ENCODE assay signal across 22 cellular contexts in the genomic region with DNA sequence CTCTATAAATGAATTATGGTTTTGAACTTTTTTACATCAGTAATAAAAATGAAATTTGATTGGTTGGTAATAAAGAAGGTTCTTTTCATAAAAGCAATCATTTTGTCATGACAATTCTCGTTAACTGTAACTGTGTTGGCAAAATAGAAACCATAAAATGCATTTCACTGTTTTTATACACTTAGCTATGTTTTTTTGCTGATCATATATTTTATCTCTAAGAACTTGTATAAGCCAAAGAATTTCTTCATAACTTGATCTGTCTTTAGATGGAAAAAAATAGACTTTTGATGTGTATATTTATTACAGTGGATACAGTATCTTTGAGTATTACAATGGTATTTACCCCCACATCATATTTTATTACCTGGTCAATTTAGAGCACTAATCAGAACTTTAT. TPM values are rescaled to one million over a fixed set of nuclear protein-coding genes. Genes with fewer than 3 reads are reported as not detected.
DNase-seq lines count a peak whose midpoint lies in the region; ATAC-seq, FAIRE-seq and TF ChIP-seq lines count a peak whose summit lies in the region.
"Had no signal": no experiment of that assay in that cellular context is flagged by ENCODE, and none has a peak within 500 bp of the region (broad histone marks: within the 10 kb centered on the region; RNA-seq: fewer than 3 reads in every experiment).

No MANE protein-coding gene starts in this region.

- no peak for TF ChIP-seq CTCF in A549 (IDR thresholded peaks at IDR 0.05)
- no peak for TF ChIP-seq CTCF in Loucy (conservative IDR thresholded peaks at IDR 0.05; ENCODE audit: low read length)
- TF ChIP-seq CTCF in K562 (IDR thresholded peaks at IDR 0.05 in 2 of 3, conservative IDR thresholded peaks at IDR 0.05 in 1 of 3; ENCODE audit: insufficient read depth in 2 of 3, low read depth in 1 of 3, low read length in 3 of 3): no peak
- no peak for TF ChIP-seq CTCF in body of pancreas (IDR thresholded peaks at IDR 0.05)

- H2AFZ ChIP-seq in Loucy (ENCODE audit: low read length) (no peak overlapping the region), K562 (ENCODE audit: low read depth, low read length) (no peak overlapping the region)
- H2AFZ ChIP-seq: GM23338 had no signal

- H3K9me1 ChIP-seq in K562 (ENCODE audit: control insufficient read depth, insufficient read depth, low read length): peaks cover 5% of the 10 kb centered on the region

- H3K79me2 ChIP-seq in Loucy (ENCODE audit: insufficient read depth, low read length): peaks cover 37% of the 10 kb centered on the region
- H3K79me2 ChIP-seq in K562 (ENCODE audit: control insufficient read depth, insufficient read depth, low read length): peaks cover 97% of the 10 kb centered on the region

- POLR2A ChIA-PET in A549 (lab: Yijun Ruan, JAX): interaction anchor here (1.4 kb wide), 1 partner anchor 10 kb away, joined by 4 read pairs; the partner anchor contains the start of gene MTX2
- POLR2A ChIA-PET in K562 (lab: Yijun Ruan, JAX): interaction anchor here (2.2 kb wide), 1 partner anchor 14 kb away, joined by 5 read pairs; no protein-coding TSS in a partner anchor

- H3K9ac ChIP-seq in Loucy (ENCODE audit: low read depth, low read length, poor library complexity, severe bottlenecking) (no peak overlapping the region), K562 (ENCODE audit: insufficient read depth in 1 of 2, low read depth in 2 of 2, low read length in 2 of 2) (no peak overlapping the region)
- H3K9ac ChIP-seq: BLaER1 treated with 17β-estradiol and CSF1 and Interleukin-3, amounts not matched to agents 10 nM and 100 nM had no signal

- BruUV-seq in K562 (replicated peaks; lab: Mats Ljungman, UMichigan): no TSS peak

- no peaks in the 10 kb centered on the region for H3K9me3 ChIP-seq in A549
- no peaks in the 10 kb centered on the region for H3K9me3 ChIP-seq in Loucy (ENCODE audit: insufficient read depth, low read depth, low read length)
- no peaks in the 10 kb centered on the region for H3K9me3 ChIP-seq in K562 (replicated peaks; ENCODE audit: control insufficient read depth, insufficient read depth, low read depth, low read length)
- H3K9me3 ChIP-seq in body of pancreas: no peaks in the 10 kb centered on the region
- H3K9me3 ChIP-seq: BE2C; BLaER1 treated with 17β-estradiol and CSF1 and Interleukin-3, amounts not matched to agents 10 nM and 100 nM had no signal

- no peak for TF ChIP-seq RAD21 in A549 (conservative IDR thresholded peaks at IDR 0.05 in 1 of 2, IDR thresholded peaks at IDR 0.05 in 1 of 2)
- TF ChIP-seq RAD21 in K562 (CRISPR knock-in tag; conservative IDR thresholded peaks at IDR 0.05 in 1 of 2, IDR thresholded peaks at IDR 0.05 in 1 of 2): no peak

- in situ Hi-C loops in K562 (cut with MboI): no loop called here

- WGBS in A549 (ENCODE audit: missing lambda C conversion rate): 92% methylated on average over 1 of the region's 1 CpG
- WGBS in K562 (ENCODE audit: insufficient coverage, low coverage, missing lambda C conversion rate): 85% methylated on average over 1 of the region's 1 CpG
- 91 to 92% methylated on average over 1 of the region's 1 CpG for whole genome bisulfite sequencing in body of pancreas, 2 donors

- H3K4me1 ChIP-seq in A549 (no peaks in the 10 kb centered on the region), Loucy (ENCODE audit: insufficient read depth, low read length, poor library complexity, severe bottlenecking) (peaks cover 55% of the 10 kb centered on the region), K562 (replicated peaks in 1 of 2; ENCODE audit: control insufficient read depth in 2 of 2, insufficient read depth in 2 of 2, low read length in 2 of 2) (no peaks in the 10 kb centered on the region; a peak in 1 of 5 replicates), body of pancreas (peaks cover 5% of the 10 kb centered on the region)

- TF ChIP-seq EP300 in A549 (IDR thresholded peaks at IDR 0.05): no peak
- TF ChIP-seq EP300 in K562 (IDR thresholded peaks at IDR 0.05; ENCODE audit: low read length): no peak

- 0 out of 2 replicates have a peak, but pooled peaks cover 3% of the 10 kb centered on the region for H3F3A ChIP-seq in Loucy (ENCODE audit: low read depth)

- no peak for TF ChIP-seq POLR2A in A549 (IDR thresholded peaks at IDR 0.05; ENCODE audit: low read length)
- no peak for TF ChIP-seq POLR2A in K562 (conservative IDR thresholded peaks at IDR 0.05)
- TF ChIP-seq POLR2A in body of pancreas (IDR thresholded peaks at IDR 0.05): no peak

- intact Hi-C loops in K562 (cut with micrococcal nuclease): no loop called here
- intact Hi-C loops in body of pancreas (cut with DNase I): no loop called here

- H4K20me1 ChIP-seq in Loucy (ENCODE audit: insufficient read depth, low read length, poor library complexity, severe bottlenecking) (peaks cover 14% of the 10 kb centered on the region), K562 (replicated peaks; ENCODE audit: control insufficient read depth, insufficient read depth, low read length) (peaks cover 19% of the 10 kb centered on the region)

- ATAC-seq in A549 (no peak), K562 (no peak), GM21529 (IDR thresholded peaks at IDR 0.05; ENCODE audit: unreplicated experiment) (no peak), HG02840 (IDR thresholded peaks at IDR 0.05; ENCODE audit: low FRiP score, unreplicated experiment) (no peak), body of pancreas (no peak)
- no peak for ATAC-seq in stimulated activated naive CD8-positive, alpha-beta T cell treated with anti-CD3 and anti-CD28 coated beads, Interleukin-15, Interleukin-2, amounts not matched to agents 100 U/mL and 50 U/mL, for 24 hours
- ATAC-seq: GM12878, GM23338, HCT116 had no signal

- no peak for FAIRE-seq in A549 (lab: Jason Lieb, UNC)
- no peak for FAIRE-seq in K562 (lab: Jason Lieb, UNC)
- FAIRE-seq: D721Med, GM12878 had no signal

- DNase-seq in A549 (ENCODE audit: low read depth in 1 of 2, low spot score in 1 of 2) (no peak), K562 (ENCODE audit: extremely low read depth in 1 of 4, low spot score in 3 of 4) (no peak), body of pancreas (no peak)
- no peak for DNase-seq in stimulated activated naive CD8-positive, alpha-beta T cell treated with anti-CD3 and anti-CD28 coated beads, Interleukin-15, Interleukin-2, amounts not matched to agents 100 U/mL and 50 U/mL, for 24 hours
- DNase-seq: 8988T; AML-193; BE2C; CD4-positive, alpha-beta T cell; CD8-positive, alpha-beta memory T cell; DMS 273 treated with DMSO at 0.1 percent for 48 hours; DMS79; EL; GDM1; H9 had no signal

- H3K9me2 ChIP-seq in Loucy (replicated peaks; ENCODE audit: low read depth, low read length): no peaks in the 10 kb centered on the region

- no peak overlapping the region for H3K4me3 ChIP-seq in A549
- no peak overlapping the region for H3K4me3 ChIP-seq in Loucy (ENCODE audit: low read length, poor library complexity, severe bottlenecking)
- H3K4me3 ChIP-seq in K562: no peak overlapping the region
- H3K4me3 ChIP-seq in body of pancreas: no peak overlapping the region
- H3K4me3 ChIP-seq: BLaER1 treated with 17β-estradiol and CSF1 and Interleukin-3, amounts not matched to agents 10 nM and 100 nM; GM12878; GM23338 had no signal

- CTCF ChIA-PET in A549 (lab: Yijun Ruan, JAX): interaction anchor here (1.8 kb wide), 1 partner anchor 138 kb away, joined by 5 read pairs; no protein-coding TSS in a partner anchor
- CTCF ChIA-PET in K562 (lab: Yijun Ruan, JAX; ENCODE audit: low intra/inter-chr PET ratio): no interaction called here

- H3K36me3 ChIP-seq in Loucy (ENCODE audit: insufficient read depth, low read length): no peaks in the 10 kb centered on the region
- peaks cover 17% of the 10 kb centered on the region; the same call in 2 of the 3 replicates for H3K36me3 ChIP-seq in K562 (ENCODE audit: control insufficient read depth, insufficient read depth, low read length)
- no peaks in the 10 kb centered on the region for H3K36me3 ChIP-seq in body of pancreas (replicated peaks in 1 of 2; ENCODE audit: insufficient read depth in 1 of 2, low read depth in 2 of 2)
- H3K36me3 ChIP-seq: BE2C had no signal

- no peak overlapping the region for H3K27ac ChIP-seq in A549
- H3K27ac ChIP-seq in K562 (ENCODE audit: extremely low read depth, low read depth, low read length): no peak overlapping the region
- no peak overlapping the region for H3K27ac ChIP-seq in body of pancreas
- H3K27ac ChIP-seq: BLaER1 treated with 17β-estradiol and CSF1 and Interleukin-3, amounts not matched to agents 10 nM and 100 nM had no signal

- H3K27me3 ChIP-seq in Loucy (ENCODE audit: insufficient read depth, low read length, poor library complexity, severe bottlenecking) (no peaks in the 10 kb centered on the region), K562 (ENCODE audit: control insufficient read depth in 2 of 2, insufficient read depth in 2 of 2, low read length in 2 of 2) (no peaks in the 10 kb centered on the region), body of pancreas (no peaks in the 10 kb centered on the region)
- H3K27me3 ChIP-seq: BE2C; BLaER1 treated with 17β-estradiol and CSF1 and Interleukin-3, amounts not matched to agents 10 nM and 100 nM had no signal

- no peak overlapping the region for H3K4me2 ChIP-seq in A549
- peak overlapping the region; percentile 14 for H3K4me2 ChIP-seq in Loucy (ENCODE audit: low read depth, low read length, poor library complexity, severe bottlenecking)
- H3K4me2 ChIP-seq in K562 (ENCODE audit: insufficient read depth, low read length): no peak overlapping the region
- H3K4me2 ChIP-seq: BLaER1 treated with 17β-estradiol and CSF1 and Interleukin-3, amounts not matched to agents 10 nM and 100 nM; GM23338 had no signal

RNA-seq across cellular contexts. Expression of gene MTX2, which starts 9.7 kb away (rescaled TPM):
- polyA plus RNA-seq in A549 (2011; rRNA removed) (77.2 and 81.8 TPM in 2 replicates), A549 (2017; fragmentation: RNase III; extraction: RNeasy Plus Mini Kit Qiagen cat#74134 plus additional on column Dnase treatment) (56.9 to 60.1 TPM (median 58.5 TPM) in 3 replicates), K562 (2011; rRNA removed) (147 and 160 TPM in 2 replicates), K562 (2014; fragmentation: Illumina TruSeq; extraction: Trizol) (170 and 183 TPM in 2 replicates), K562 (2014; fragmentation: Nextera tagmentation; extraction: Ambion mirVana) (10 to 100 TPM; 38.1 to 60.3 TPM), K562 (2014; rRNA removed) (128 and 146 TPM in 2 replicates)
- 37.3 TPM in 2 replicates for polyA plus RNA-seq in A549 (2012; cell fraction: cytosol; rRNA removed)
- polyA plus RNA-seq in A549 (2012; cell fraction: nucleus; rRNA removed): 15.4 and 22.5 TPM in 2 replicates
- 4.7 and 6.4 TPM in 2 replicates for polyA minus RNA-seq in A549 (2011; rRNA and poly(A)+ RNA removed)
- 13.1 and 25.8 TPM in 2 replicates for total RNA-seq in K562 (2011; cell fraction: chromatin; rRNA removed; ENCODE audit: low replicate concordance)
- total RNA-seq in K562 (2011; cell fraction: nucleolus; rRNA removed): 18.2 and 20.7 TPM in 2 replicates
- 22.4 and 22.6 TPM in 2 replicates for total RNA-seq in K562 (2011; cell fraction: nucleoplasm; rRNA removed)
- total RNA-seq in K562 (2014; rRNA removed) (79.7 and 197 TPM in 2 replicates), K562 (2014; rRNA removed; fragmentation: Illumina TruSeq; extraction: Trizol) (88.4 and 99.1 TPM in 2 replicates), K562 (2015; rRNA removed; fragmentation: Illumina TruSeq; extraction: Trizol) (81.0 and 88.0 TPM in 2 replicates), K562 (2021) (70.2 and 70.4 TPM in 2 replicates), body of pancreas (10 to 100 TPM in 1 of 2 donors, 1 to 10 TPM in 1; 6.6 to 15.6 TPM)
- 37.7 and 80.5 TPM in 2 replicates for polyA plus RNA-seq in K562 (2011; cell fraction: cytosol; rRNA removed)
- 30.9 and 63.2 TPM in 2 replicates for polyA plus RNA-seq in K562 (2011; cell fraction: nucleus; rRNA removed)
- 81.2 and 106 TPM in 2 replicates for polyA plus RNA-seq in K562 (2012)
- polyA minus RNA-seq in K562 (2011; rRNA and poly(A)+ RNA removed): 70.9 and 88.0 TPM in 2 replicates
- polyA minus RNA-seq in K562 (2011; cell fraction: cytosol; rRNA and poly(A)+ RNA removed): 22.1 and 25.0 TPM in 2 replicates
- 16.6 and 31.0 TPM in 2 replicates for polyA minus RNA-seq in K562 (2011; cell fraction: nucleus; rRNA and poly(A)+ RNA removed)

Comparison
In these comparisons a context has a peak if more than half of its experiments do, and no peak if none do; other contexts are left out.
1. Of the 35 proteins assayed by ChIP-seq in both K562 and A549: peak only in K562: none; only in A549: MAFK; in both: none; in neither: 34.